In genomic region chr3:9397331-9397910, GRCh38 we compare ENCODE assay signal across 1 cellular context.
A peak's percentile ranks its signal among the peaks of the same experiment; 100 is the strongest.
TF ChIP-seq lines count a peak whose summit lies in the region.

A gene with protein sequence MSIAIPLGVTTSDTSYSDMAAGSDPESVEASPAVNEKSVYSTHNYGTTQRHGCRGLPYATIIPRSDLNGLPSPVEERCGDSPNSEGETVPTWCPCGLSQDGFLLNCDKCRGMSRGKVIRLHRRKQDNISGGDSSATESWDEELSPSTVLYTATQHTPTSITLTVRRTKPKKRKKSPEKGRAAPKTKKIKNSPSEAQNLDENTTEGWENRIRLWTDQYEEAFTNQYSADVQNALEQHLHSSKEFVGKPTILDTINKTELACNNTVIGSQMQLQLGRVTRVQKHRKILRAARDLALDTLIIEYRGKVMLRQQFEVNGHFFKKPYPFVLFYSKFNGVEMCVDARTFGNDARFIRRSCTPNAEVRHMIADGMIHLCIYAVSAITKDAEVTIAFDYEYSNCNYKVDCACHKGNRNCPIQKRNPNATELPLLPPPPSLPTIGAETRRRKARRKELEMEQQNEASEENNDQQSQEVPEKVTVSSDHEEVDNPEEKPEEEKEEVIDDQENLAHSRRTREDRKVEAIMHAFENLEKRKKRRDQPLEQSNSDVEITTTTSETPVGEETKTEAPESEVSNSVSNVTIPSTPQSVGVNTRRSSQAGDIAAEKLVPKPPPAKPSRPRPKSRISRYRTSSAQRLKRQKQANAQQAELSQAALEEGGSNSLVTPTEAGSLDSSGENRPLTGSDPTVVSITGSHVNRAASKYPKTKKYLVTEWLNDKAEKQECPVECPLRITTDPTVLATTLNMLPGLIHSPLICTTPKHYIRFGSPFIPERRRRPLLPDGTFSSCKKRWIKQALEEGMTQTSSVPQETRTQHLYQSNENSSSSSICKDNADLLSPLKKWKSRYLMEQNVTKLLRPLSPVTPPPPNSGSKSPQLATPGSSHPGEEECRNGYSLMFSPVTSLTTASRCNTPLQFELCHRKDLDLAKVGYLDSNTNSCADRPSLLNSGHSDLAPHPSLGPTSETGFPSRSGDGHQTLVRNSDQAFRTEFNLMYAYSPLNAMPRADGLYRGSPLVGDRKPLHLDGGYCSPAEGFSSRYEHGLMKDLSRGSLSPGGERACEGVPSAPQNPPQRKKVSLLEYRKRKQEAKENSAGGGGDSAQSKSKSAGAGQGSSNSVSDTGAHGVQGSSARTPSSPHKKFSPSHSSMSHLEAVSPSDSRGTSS (N-terminal part only) (plus strand): TSS chr3:9397615. CDS start chr3:9428939, 31,324 bp downstream.

TF ChIP-seq in K562, 482 proteins besides CTCF, POLR2A, EP300 and RAD21 (continued from another document and continues in another):
- TF ChIP-seq, protein P1, sequence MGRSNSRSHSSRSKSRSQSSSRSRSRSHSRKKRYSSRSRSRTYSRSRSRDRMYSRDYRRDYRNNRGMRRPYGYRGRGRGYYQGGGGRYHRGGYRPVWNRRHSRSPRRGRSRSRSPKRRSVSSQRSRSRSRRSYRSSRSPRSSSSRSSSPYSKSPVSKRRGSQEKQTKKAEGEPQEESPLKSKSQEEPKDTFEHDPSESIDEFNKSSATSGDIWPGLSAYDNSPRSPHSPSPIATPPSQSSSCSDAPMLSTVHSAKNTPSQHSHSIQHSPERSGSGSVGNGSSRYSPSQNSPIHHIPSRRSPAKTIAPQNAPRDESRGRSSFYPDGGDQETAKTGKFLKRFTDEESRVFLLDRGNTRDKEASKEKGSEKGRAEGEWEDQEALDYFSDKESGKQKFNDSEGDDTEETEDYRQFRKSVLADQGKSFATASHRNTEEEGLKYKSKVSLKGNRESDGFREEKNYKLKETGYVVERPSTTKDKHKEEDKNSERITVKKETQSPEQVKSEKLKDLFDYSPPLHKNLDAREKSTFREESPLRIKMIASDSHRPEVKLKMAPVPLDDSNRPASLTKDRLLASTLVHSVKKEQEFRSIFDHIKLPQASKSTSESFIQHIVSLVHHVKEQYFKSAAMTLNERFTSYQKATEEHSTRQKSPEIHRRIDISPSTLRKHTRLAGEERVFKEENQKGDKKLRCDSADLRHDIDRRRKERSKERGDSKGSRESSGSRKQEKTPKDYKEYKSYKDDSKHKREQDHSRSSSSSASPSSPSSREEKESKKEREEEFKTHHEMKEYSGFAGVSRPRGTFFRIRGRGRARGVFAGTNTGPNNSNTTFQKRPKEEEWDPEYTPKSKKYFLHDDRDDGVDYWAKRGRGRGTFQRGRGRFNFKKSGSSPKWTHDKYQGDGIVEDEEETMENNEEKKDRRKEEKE (IDR thresholded peaks at IDR 0.05; ENCODE audit: borderline replicate concordance in 1 of 2, control insufficient read depth in 1 of 2, low read depth in 2 of 2, low read length in 1 of 2), result no peak
- TF ChIP-seq, protein P2, sequence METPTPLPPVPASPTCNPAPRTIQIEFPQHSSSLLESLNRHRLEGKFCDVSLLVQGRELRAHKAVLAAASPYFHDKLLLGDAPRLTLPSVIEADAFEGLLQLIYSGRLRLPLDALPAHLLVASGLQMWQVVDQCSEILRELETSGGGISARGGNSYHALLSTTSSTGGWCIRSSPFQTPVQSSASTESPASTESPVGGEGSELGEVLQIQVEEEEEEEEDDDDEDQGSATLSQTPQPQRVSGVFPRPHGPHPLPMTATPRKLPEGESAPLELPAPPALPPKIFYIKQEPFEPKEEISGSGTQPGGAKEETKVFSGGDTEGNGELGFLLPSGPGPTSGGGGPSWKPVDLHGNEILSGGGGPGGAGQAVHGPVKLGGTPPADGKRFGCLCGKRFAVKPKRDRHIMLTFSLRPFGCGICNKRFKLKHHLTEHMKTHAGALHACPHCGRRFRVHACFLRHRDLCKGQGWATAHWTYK (CRISPR knock-in tag; IDR thresholded peaks at IDR 0.05), result no peak
- TF ChIP-seq PREB (CRISPR knock-in tag; IDR thresholded peaks at IDR 0.05), result no peak
- TF ChIP-seq UBTF (IDR thresholded peaks at IDR 0.05; ENCODE audit: borderline replicate concordance in 1 of 2, low read depth in 2 of 2, low read length in 2 of 2), result no peak
- TF ChIP-seq CBX1 (IDR thresholded peaks at IDR 0.05; ENCODE audit: low read depth), result peak; percentile 67; the same call in 1 of the 2 replicates
- TF ChIP-seq NFIC (IDR thresholded peaks at IDR 0.05), result peak; percentile 66
- TF ChIP-seq CCAR2 (IDR thresholded peaks at IDR 0.05; ENCODE audit: low read depth, low read length), result no peak
- TF ChIP-seq, protein P3, sequence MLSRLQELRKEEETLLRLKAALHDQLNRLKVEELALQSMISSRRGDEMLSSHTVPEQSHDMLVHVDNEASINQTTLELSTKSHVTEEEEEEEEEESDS (CRISPR knock-in tag; IDR thresholded peaks at IDR 0.05), result no peak
- TF ChIP-seq PATZ1 (CRISPR knock-in tag; IDR thresholded peaks at IDR 0.05; ENCODE audit: borderline replicate concordance), result no peak
- TF ChIP-seq ESRRA (IDR thresholded peaks at IDR 0.05; ENCODE audit: borderline replicate concordance, low read depth), result peak; percentile 38; the same call in 1 of the 2 replicates
- no peak for TF ChIP-seq MYBL2 (IDR thresholded peaks at IDR 0.05; ENCODE audit: low read depth)
- TF ChIP-seq MYBL2 (CRISPR knock-in tag; IDR thresholded peaks at IDR 0.05; ENCODE audit: borderline replicate concordance), result no peak
- TF ChIP-seq IRF9 (tag; IDR thresholded peaks at IDR 0.05), result no peak
- TF ChIP-seq, protein P4, sequence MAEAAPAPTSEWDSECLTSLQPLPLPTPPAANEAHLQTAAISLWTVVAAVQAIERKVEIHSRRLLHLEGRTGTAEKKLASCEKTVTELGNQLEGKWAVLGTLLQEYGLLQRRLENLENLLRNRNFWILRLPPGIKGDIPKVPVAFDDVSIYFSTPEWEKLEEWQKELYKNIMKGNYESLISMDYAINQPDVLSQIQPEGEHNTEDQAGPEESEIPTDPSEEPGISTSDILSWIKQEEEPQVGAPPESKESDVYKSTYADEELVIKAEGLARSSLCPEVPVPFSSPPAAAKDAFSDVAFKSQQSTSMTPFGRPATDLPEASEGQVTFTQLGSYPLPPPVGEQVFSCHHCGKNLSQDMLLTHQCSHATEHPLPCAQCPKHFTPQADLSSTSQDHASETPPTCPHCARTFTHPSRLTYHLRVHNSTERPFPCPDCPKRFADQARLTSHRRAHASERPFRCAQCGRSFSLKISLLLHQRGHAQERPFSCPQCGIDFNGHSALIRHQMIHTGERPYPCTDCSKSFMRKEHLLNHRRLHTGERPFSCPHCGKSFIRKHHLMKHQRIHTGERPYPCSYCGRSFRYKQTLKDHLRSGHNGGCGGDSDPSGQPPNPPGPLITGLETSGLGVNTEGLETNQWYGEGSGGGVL (CRISPR knock-in tag; IDR thresholded peaks at IDR 0.05), result no peak
- TF ChIP-seq SPI1 (IDR thresholded peaks at IDR 0.05; ENCODE audit: borderline replicate concordance, low read depth, low read length), result peak; percentile 56; the same call in 1 of the 2 replicates
- TF ChIP-seq CHD1 (IDR thresholded peaks at IDR 0.05; ENCODE audit: low read length), result no peak
- TF ChIP-seq, protein P5, sequence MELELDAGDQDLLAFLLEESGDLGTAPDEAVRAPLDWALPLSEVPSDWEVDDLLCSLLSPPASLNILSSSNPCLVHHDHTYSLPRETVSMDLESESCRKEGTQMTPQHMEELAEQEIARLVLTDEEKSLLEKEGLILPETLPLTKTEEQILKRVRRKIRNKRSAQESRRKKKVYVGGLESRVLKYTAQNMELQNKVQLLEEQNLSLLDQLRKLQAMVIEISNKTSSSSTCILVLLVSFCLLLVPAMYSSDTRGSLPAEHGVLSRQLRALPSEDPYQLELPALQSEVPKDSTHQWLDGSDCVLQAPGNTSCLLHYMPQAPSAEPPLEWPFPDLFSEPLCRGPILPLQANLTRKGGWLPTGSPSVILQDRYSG (tag; conservative IDR thresholded peaks at IDR 0.05; ENCODE audit: low read depth), result no peak
- TF ChIP-seq EHMT2 (IDR thresholded peaks at IDR 0.05), result no peak
- TF ChIP-seq, protein P6, sequence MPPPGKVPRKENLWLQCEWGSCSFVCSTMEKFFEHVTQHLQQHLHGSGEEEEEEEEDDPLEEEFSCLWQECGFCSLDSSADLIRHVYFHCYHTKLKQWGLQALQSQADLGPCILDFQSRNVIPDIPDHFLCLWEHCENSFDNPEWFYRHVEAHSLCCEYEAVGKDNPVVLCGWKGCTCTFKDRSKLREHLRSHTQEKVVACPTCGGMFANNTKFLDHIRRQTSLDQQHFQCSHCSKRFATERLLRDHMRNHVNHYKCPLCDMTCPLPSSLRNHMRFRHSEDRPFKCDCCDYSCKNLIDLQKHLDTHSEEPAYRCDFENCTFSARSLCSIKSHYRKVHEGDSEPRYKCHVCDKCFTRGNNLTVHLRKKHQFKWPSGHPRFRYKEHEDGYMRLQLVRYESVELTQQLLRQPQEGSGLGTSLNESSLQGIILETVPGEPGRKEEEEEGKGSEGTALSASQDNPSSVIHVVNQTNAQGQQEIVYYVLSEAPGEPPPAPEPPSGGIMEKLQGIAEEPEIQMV (tag; conservative IDR thresholded peaks at IDR 0.05; ENCODE audit: low read depth), result no peak
- no peak for TF ChIP-seq TFAM (CRISPR knock-in tag; conservative IDR thresholded peaks at IDR 0.05)
- no peak for TF ChIP-seq MCM3 (IDR thresholded peaks at IDR 0.05)
- no peak for TF ChIP-seq ZBTB43 (CRISPR knock-in tag; IDR thresholded peaks at IDR 0.05)
- TF ChIP-seq MEF2D (tag; conservative IDR thresholded peaks at IDR 0.05; ENCODE audit: low read depth), result no peak
- no peak for TF ChIP-seq MCM5 (IDR thresholded peaks at IDR 0.05; ENCODE audit: low read depth)
- no peak for TF ChIP-seq HOXB6 (CRISPR knock-in tag; IDR thresholded peaks at IDR 0.05; ENCODE audit: borderline replicate concordance)
- TF ChIP-seq ZZZ3 (IDR thresholded peaks at IDR 0.05), result no peak
- TF ChIP-seq GATAD2B (IDR thresholded peaks at IDR 0.05; ENCODE audit: borderline replicate concordance), result peak; percentile 81; the same call in 1 of the 2 replicates
- no peak for TF ChIP-seq POLR3G (IDR thresholded peaks at IDR 0.05; ENCODE audit: extremely low read depth, insufficient read length, insufficient replicate concordance)
- TF ChIP-seq ZNF639 (CRISPR knock-in tag; conservative IDR thresholded peaks at IDR 0.05 in 1 of 2, IDR thresholded peaks at IDR 0.05 in 1 of 2), result peak in 1 of 2 experiments; percentile 98; a peak in 2 of 4 replicates
- TF ChIP-seq GTF2E2 (tag; IDR thresholded peaks at IDR 0.05), result peak; percentile 99
- TF ChIP-seq KAT8 (IDR thresholded peaks at IDR 0.05; ENCODE audit: low read depth), result no peak
